ENCODE assay signal across 8 cellular contexts in the genomic region with DNA sequence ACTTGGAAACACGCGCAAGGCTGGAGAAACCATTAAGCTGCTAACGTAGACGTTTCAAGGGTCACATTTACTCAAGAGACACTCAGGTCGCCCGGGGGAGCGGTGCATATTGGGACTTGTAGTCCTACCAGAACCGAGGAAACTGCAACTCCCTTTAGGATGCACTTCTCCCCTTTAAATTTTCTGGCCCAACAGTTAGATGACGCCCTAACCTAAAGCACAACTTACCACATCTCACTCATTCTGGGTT. TPM values are rescaled to one million over a fixed set of nuclear protein-coding genes. Genes with fewer than 3 reads are reported as not detected.
A peak's percentile ranks its signal among the peaks of the same experiment; 100 is the strongest.
DNase-seq lines count a peak whose midpoint lies in the region; ATAC-seq and TF ChIP-seq lines count a peak whose summit lies in the region.

No MANE protein-coding gene starts in this region.

- peak overlapping the region; percentile 100 for H3K27ac Mint-ChIP-seq in T-helper 2 cell treated with Interferon-gamma antibody and Interleukin-4, amounts not matched to agents 5 μg/mL and 100 μg/mL, for 36 hours

- TF ChIP-seq EP300 in ovary (IDR thresholded peaks at IDR 0.05), result no peak

- peak overlapping the region; percentile 64 to 87 for H3K27ac ChIP-seq in ovary

- H3K9me3 Mint-ChIP-seq in T-helper 2 cell treated with Interferon-gamma antibody and Interleukin-4, amounts not matched to agents 5 μg/mL and 100 μg/mL, for 36 hours, result no peaks in the 10 kb centered on the region

- ATAC-seq in GM19438 (IDR thresholded peaks at IDR 0.05; ENCODE audit: low read depth, unreplicated experiment) (peak; percentile 51), HG03439 (IDR thresholded peaks at IDR 0.05; ENCODE audit: unreplicated experiment) (peak; percentile 53)

- peaks cover 9% of the 10 kb centered on the region for H3K4me1 ChIP-seq in ovary (ENCODE audit: insufficient read depth)

- H3K27me3 ChIP-seq in ovary, result no peaks in the 10 kb centered on the region

- peaks cover 21% of the 10 kb centered on the region for H3K4me1 Mint-ChIP-seq in T-helper 2 cell treated with Interferon-gamma antibody and Interleukin-4, amounts not matched to agents 5 μg/mL and 100 μg/mL, for 36 hours (ENCODE audit: low read depth)

- TF ChIP-seq POLR2A in ovary (IDR thresholded peaks at IDR 0.05), result no peak

- DNase-seq in D341Med (ENCODE audit: low spot score) (peak; percentile 68), fibroblast of pulmonary artery (ENCODE audit: low read depth) (no peak), ovary (no peak), OCI-M2 (lab: John Stamatoyannopoulos, UW; ENCODE audit: unreplicated experiment) (no peak), medulla oblongata (ENCODE audit: extremely low spot score) (no peak)
- DNase-seq in T-helper 2 cell treated with Interferon-gamma antibody and Interleukin-4, amounts not matched to agents 5 μg/mL and 100 μg/mL, for 36 hours (ENCODE audit: low spot score), result no peak

- H3K4me3 Mint-ChIP-seq in T-helper 2 cell treated with Interferon-gamma antibody and Interleukin-4, amounts not matched to agents 5 μg/mL and 100 μg/mL, for 36 hours, result peak overlapping the region; percentile 98

- H3K27me3 Mint-ChIP-seq in T-helper 2 cell treated with Interferon-gamma antibody and Interleukin-4, amounts not matched to agents 5 μg/mL and 100 μg/mL, for 36 hours (ENCODE audit: low read depth), result no peaks in the 10 kb centered on the region

- intact Hi-C loops in ovary (cut with DNase I), result no loop called here

- H3K9me3 ChIP-seq in ovary, result no peaks in the 10 kb centered on the region

- peaks cover 9% of the 10 kb centered on the region for H3K36me3 Mint-ChIP-seq in T-helper 2 cell treated with Interferon-gamma antibody and Interleukin-4, amounts not matched to agents 5 μg/mL and 100 μg/mL, for 36 hours (ENCODE audit: low read depth)

- TF ChIP-seq CTCF in fibroblast of pulmonary artery (IDR thresholded peaks at IDR 0.05; ENCODE audit: low read length, missing control alignments) (no peak), ovary (IDR thresholded peaks at IDR 0.05) (no peak)

- 0% methylated on average over 9 of the region's 9 CpGs for WGBS in ovary, 3 donors

- H3K36me3 ChIP-seq in ovary, result no peaks in the 10 kb centered on the region

- H3K4me3 ChIP-seq in fibroblast of pulmonary artery (replicated peaks; ENCODE audit: low read depth, low read length) (peak overlapping the region; percentile 87), ovary (peak overlapping the region; percentile 91)

RNA-seq across cellular contexts. Expression of gene DMXL1, which starts 0.4 kb away (rescaled TPM):
- 10 to 100 TPM; 33.9 to 50.1 (median 40.6) TPM for total RNA-seq in ovary
- 10 to 100 TPM; 11.9 to 19.2 TPM for polyA plus RNA-seq in ovary
